In the genomic region with DNA sequence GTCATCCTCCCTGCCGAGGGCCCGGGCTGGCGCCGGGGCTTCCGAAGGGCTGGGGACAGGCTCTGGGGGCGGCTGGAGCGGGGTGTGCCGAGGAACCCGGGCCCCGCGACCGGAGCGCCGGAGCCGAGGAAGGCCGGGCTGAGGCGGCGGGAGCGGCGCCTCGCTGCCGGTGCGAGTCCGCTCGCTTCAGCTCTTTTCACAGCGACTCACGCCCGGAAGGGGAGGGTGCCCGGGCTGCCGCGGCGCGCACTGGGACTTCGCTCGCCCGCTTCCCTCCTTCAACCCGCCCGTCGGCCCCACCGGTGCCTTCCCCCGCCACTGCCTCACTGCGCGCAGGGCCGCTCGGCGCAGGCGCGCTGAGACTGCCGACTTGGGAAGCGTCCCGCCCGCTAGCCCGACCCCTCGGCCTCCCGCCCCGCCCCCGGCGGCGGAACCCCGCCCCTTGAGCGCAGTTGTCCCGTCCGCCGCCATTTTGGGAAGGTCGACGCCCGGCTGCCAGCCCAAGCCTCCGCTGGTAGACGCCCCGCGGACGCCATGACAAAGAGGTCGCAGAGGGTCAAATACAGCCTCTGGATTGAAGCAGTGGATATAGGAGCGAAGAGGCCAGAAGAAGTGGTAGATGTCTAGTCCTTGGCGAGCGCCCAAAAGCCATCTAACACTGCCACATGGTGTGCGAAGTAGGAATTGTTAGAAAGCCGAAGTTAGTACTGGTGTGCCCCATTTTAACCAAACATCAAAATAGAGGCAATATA, we compare ENCODE assay signal across 1 cellular context.
TF ChIP-seq lines count a peak whose summit lies in the region.

UBE2G1 (minus strand) TSS at position 364 of the 752 bp plus-strand sequence; CDS start at position 5, 359 bp downstream.

TF ChIP-seq in HEK293, 187 proteins besides CTCF, POLR2A, EP300 and RAD21 (continued from another document and continues in another):
- TF ChIP-seq ZNF692 (tag by site-specific recombination; IDR thresholded peaks at IDR 0.05) (peak; percentile 85), ZNF776 (tag by site-specific recombination; IDR thresholded peaks at IDR 0.05; ENCODE audit: borderline replicate concordance) (no peak), ZNF266 (tag by site-specific recombination; IDR thresholded peaks at IDR 0.05; ENCODE audit: low read depth) (no peak), ZNF48 (tag by site-specific recombination; IDR thresholded peaks at IDR 0.05) (no peak), ZNF416 (tag by site-specific recombination; IDR thresholded peaks at IDR 0.05) (no peak), GLI2 (tag by site-specific recombination; IDR thresholded peaks at IDR 0.05; ENCODE audit: borderline replicate concordance, low read depth) (no peak), KLF10 (tag by site-specific recombination; IDR thresholded peaks at IDR 0.05) (no peak; the same call in 1 of the 2 replicates), ZNF558 (tag by site-specific recombination; IDR thresholded peaks at IDR 0.05) (no peak; the same call in 1 of the 2 replicates), ZNF777 (tag by site-specific recombination; IDR thresholded peaks at IDR 0.05; ENCODE audit: borderline replicate concordance) (no peak), ZNF600 (tag by site-specific recombination; IDR thresholded peaks at IDR 0.05) (no peak), ZNF350 (tag by site-specific recombination; IDR thresholded peaks at IDR 0.05) (no peak), PRDM6 (tag by site-specific recombination; IDR thresholded peaks at IDR 0.05) (no peak), ZEB2 (tag by site-specific recombination; IDR thresholded peaks at IDR 0.05) (peak; percentile 56; the same call in 1 of the 2 replicates), ZNF664 (tag by site-specific recombination; IDR thresholded peaks at IDR 0.05) (no peak), ZNF623 (tag by site-specific recombination; IDR thresholded peaks at IDR 0.05) (no peak), ZNF513 (tag by site-specific recombination; IDR thresholded peaks at IDR 0.05) (no peak), MEIS1 (CRISPR knock-in tag; IDR thresholded peaks at IDR 0.05; ENCODE audit: borderline replicate concordance) (no peak), ZNF768 (tag by site-specific recombination; IDR thresholded peaks at IDR 0.05) (no peak), ZSCAN16 (tag by site-specific recombination; IDR thresholded peaks at IDR 0.05) (no peak), ZNF292 (tag by site-specific recombination; IDR thresholded peaks at IDR 0.05; ENCODE audit: borderline replicate concordance, low read depth) (no peak), SALL2 (tag by site-specific recombination; IDR thresholded peaks at IDR 0.05; ENCODE audit: borderline replicate concordance) (no peak), OVOL3 (tag by site-specific recombination; IDR thresholded peaks at IDR 0.05) (no peak), ZNF596 (tag by site-specific recombination; IDR thresholded peaks at IDR 0.05) (no peak), EGR2 (tag by site-specific recombination; IDR thresholded peaks at IDR 0.05; ENCODE audit: low read depth) (0 out of 2 replicates have a peak, but pooled peaks have one; percentile 15), YY2 (tag by site-specific recombination; IDR thresholded peaks at IDR 0.05) (peak; percentile 92), ZNF114 (tag by site-specific recombination; IDR thresholded peaks at IDR 0.05) (no peak), ZNF221 (tag by site-specific recombination; IDR thresholded peaks at IDR 0.05; ENCODE audit: borderline replicate concordance) (no peak), ZSCAN30 (tag by site-specific recombination; IDR thresholded peaks at IDR 0.05) (no peak), BCL11B (tag by site-specific recombination; IDR thresholded peaks at IDR 0.05; ENCODE audit: low read depth) (no peak), ZBTB21 (tag by site-specific recombination; IDR thresholded peaks at IDR 0.05) (0 out of 2 replicates have a peak, but pooled peaks have one; percentile 20), KLF16 (tag by site-specific recombination; IDR thresholded peaks at IDR 0.05) (no peak), ZNF518A (tag by site-specific recombination; conservative IDR thresholded peaks at IDR 0.05; ENCODE audit: low read depth) (0 out of 2 replicates have a peak, but pooled peaks have one; percentile 11), ZNF660 (tag by site-specific recombination; IDR thresholded peaks at IDR 0.05) (no peak; the same call in 1 of the 2 replicates), ZNF658 (tag by site-specific recombination; IDR thresholded peaks at IDR 0.05) (no peak), ZNF514 (tag by site-specific recombination; IDR thresholded peaks at IDR 0.05) (no peak), SP3 (tag by site-specific recombination; IDR thresholded peaks at IDR 0.05) (peak; percentile 93), HIC1 (tag by site-specific recombination; IDR thresholded peaks at IDR 0.05) (peak; percentile 74; the same call in 1 of the 2 replicates), ZNF654 (tag by site-specific recombination; IDR thresholded peaks at IDR 0.05; ENCODE audit: low read depth) (peak; percentile 74), ZNF843 (tag by site-specific recombination; IDR thresholded peaks at IDR 0.05) (no peak)
- TF ChIP-seq, protein P1, sequence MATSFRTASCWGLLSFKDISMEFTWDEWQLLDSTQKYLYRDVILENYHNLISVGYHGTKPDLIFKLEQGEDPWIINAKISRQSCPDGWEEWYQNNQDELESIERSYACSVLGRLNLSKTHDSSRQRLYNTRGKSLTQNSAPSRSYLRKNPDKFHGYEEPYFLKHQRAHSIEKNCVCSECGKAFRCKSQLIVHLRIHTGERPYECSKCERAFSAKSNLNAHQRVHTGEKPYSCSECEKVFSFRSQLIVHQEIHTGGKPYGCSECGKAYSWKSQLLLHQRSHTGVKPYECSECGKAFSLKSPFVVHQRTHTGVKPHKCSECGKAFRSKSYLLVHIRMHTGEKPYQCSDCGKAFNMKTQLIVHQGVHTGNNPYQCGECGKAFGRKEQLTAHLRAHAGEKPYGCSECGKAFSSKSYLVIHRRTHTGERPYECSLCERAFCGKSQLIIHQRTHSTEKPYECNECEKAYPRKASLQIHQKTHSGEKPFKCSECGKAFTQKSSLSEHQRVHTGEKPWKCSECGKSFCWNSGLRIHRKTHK (tag by site-specific recombination; IDR thresholded peaks at IDR 0.05), result no peak
- TF ChIP-seq, protein P2, sequence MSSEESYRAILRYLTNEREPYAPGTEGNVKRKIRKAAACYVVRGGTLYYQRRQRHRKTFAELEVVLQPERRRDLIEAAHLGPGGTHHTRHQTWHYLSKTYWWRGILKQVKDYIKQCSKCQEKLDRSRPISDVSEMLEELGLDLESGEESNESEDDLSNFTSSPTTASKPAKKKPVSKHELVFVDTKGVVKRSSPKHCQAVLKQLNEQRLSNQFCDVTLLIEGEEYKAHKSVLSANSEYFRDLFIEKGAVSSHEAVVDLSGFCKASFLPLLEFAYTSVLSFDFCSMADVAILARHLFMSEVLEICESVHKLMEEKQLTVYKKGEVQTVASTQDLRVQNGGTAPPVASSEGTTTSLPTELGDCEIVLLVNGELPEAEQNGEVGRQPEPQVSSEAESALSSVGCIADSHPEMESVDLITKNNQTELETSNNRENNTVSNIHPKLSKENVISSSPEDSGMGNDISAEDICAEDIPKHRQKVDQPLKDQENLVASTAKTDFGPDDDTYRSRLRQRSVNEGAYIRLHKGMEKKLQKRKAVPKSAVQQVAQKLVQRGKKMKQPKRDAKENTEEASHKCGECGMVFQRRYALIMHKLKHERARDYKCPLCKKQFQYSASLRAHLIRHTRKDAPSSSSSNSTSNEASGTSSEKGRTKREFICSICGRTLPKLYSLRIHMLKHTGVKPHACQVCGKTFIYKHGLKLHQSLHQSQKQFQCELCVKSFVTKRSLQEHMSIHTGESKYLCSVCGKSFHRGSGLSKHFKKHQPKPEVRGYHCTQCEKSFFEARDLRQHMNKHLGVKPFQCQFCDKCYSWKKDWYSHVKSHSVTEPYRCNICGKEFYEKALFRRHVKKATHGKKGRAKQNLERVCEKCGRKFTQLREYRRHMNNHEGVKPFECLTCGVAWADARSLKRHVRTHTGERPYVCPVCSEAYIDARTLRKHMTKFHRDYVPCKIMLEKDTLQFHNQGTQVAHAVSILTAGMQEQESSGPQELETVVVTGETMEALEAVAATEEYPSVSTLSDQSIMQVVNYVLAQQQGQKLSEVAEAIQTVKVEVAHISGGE (tag by site-specific recombination; conservative IDR thresholded peaks at IDR 0.05; ENCODE audit: low read depth), result no peak; the same call in 1 of the 2 replicates
- TF ChIP-seq, protein P3, sequence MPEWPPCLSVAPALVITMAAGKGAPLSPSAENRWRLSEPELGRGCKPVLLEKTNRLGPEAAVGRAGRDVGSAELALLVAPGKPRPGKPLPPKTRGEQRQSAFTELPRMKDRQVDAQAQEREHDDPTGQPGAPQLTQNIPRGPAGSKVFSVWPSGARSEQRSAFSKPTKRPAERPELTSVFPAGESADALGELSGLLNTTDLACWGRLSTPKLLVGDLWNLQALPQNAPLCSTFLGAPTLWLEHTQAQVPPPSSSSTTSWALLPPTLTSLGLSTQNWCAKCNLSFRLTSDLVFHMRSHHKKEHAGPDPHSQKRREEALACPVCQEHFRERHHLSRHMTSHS (tag by site-specific recombination; IDR thresholded peaks at IDR 0.05), result no peak
